ENCODE assay signal across 25 cellular contexts in genomic region chr20:37642246-37642645, GRCh38.
"Had no signal": no experiment of that assay in that cellular context is flagged by ENCODE, and none has a peak within 500 bp of the region (broad histone marks: within the 10 kb centered on the region; RNA-seq: fewer than 3 reads in every experiment).

No MANE protein-coding gene starts in this region.

- H3K9me3 ChIP-seq: neutrophil, pancreas, psoas muscle, sigmoid colon, stomach, thoracic aorta, thyroid gland, upper lobe of left lung, vagina had no signal

- H3K4me1 ChIP-seq: pancreas, psoas muscle, sigmoid colon, stomach, thyroid gland, tibial nerve, upper lobe of left lung, vagina had no signal

- DNase-seq: naive thymus-derived CD8-positive, alpha-beta T cell; nephron progenitor cell; nucleus accumbens; pancreas; psoas muscle; right cardiac atrium; sigmoid colon; small intestine; stimulated activated CD4-positive, alpha-beta T cell treated with anti-CD3 and anti-CD28 coated beads, Interleukin-15, amount 100 ng/mL, for 24 hours; stimulated activated CD4-positive, alpha-beta T cell treated with anti-CD3 and anti-CD28 coated beads, Interleukin-2, amount 100 ng/mL, for 24 hours; stimulated activated CD4-positive, alpha-beta T cell treated with anti-CD3 and anti-CD28 coated beads, Interleukin-2, amount 100 ng/mL, for 48 hours; stimulated activated CD4-positive, alpha-beta T cell treated with anti-CD3 and anti-CD28 coated beads, Interleukin-4, amount 100 ng/mL, for 24 hours; stimulated activated naive B cell treated with anti-CD40 and anti-IgM and Interleukin-4, amounts not matched to agents 10 μg/mL and 1 μg/mL and 100 μg/mL, for 72 hours; stimulated activated naive CD4-positive, alpha-beta T cell treated with Interleukin-2 at 50 U/mL for 16 hours; stomach; thyroid gland; trophoblast cell; upper lobe of left lung had no signal

- FAIRE-seq: pancreas, small intestine, urothelium cell line had no signal

- ATAC-seq: naive thymus-derived CD8-positive, alpha-beta T cell; natural killer cell treated with Interleukin-12 subunit alpha and Interleukin-12 subunit beta and Interleukin-15 and Interleukin-18, amount 100 ng/mL, for 72 hours; pancreas; psoas muscle; stimulated activated effector memory CD8-positive, alpha-beta T cell treated with anti-CD3 and anti-CD28 coated beads, Interleukin-12 subunit alpha, Interleukin-12 subunit beta, amount 100 ng/mL, for 72 hours; stimulated activated naive B cell treated with anti-CD40 and anti-IgM and Interleukin-4, amounts not matched to agents 10 μg/mL and 1 μg/mL and 100 μg/mL, for 72 hours had no signal

- H3K27me3 ChIP-seq: thyroid gland, upper lobe of left lung, vagina had no signal

- H3K36me3 ChIP-seq: neutrophil, pancreas, sigmoid colon, stomach, thoracic aorta, thyroid gland, tibial nerve, upper lobe of left lung, vagina had no signal

- H3K4me3 ChIP-seq: pancreas, psoas muscle, sigmoid colon, stomach, thoracic aorta, thyroid gland, tibial nerve, upper lobe of left lung, vagina had no signal

- H3K27ac ChIP-seq: neutrophil, pancreas, psoas muscle, sigmoid colon, stomach, thoracic aorta, thyroid gland, tibial nerve, upper lobe of left lung, vagina had no signal
